Comparison of ENCODE assay signal across 25 cellular contexts in genomic region chr1:185574139-185574835, GRCh38.
A peak's percentile ranks its signal among the peaks of the same experiment; 100 is the strongest.
DNase-seq lines count a peak whose midpoint lies in the region; FAIRE-seq and TF ChIP-seq lines count a peak whose summit lies in the region.
"Had no signal": no experiment of that assay in that cellular context is flagged by ENCODE, and none has a peak within 500 bp of the region (broad histone marks: within the 10 kb centered on the region; RNA-seq: fewer than 3 reads in every experiment).

No MANE protein-coding gene starts in this region.

- H3K4me1 Mint-ChIP-seq in nephron: no peaks in the 10 kb centered on the region
- H3K4me1 Mint-ChIP-seq in activated naive CD4-positive, alpha-beta T cell treated with anti-CD3 and anti-CD28 coated beads for 36 hours (ENCODE audit: low read depth): peaks cover 9% of the 10 kb centered on the region
- H3K4me1 Mint-ChIP-seq: neural crest cell had no signal

- no peak overlapping the region for H3K4me3 Mint-ChIP-seq in nephron
- H3K4me3 Mint-ChIP-seq in activated naive CD4-positive, alpha-beta T cell treated with anti-CD3 and anti-CD28 coated beads for 36 hours: no peak overlapping the region
- H3K4me3 Mint-ChIP-seq: activated CD4-positive, alpha-beta T cell treated with anti-CD3 and anti-CD28 coated beads, Interleukin-2, amount 10 ng/mL, durations not matched to agents 24 days and 14 days; CD8-positive, alpha-beta memory T cell; neural crest cell; stimulated activated naive CD8-positive, alpha-beta T cell treated with anti-CD3 and anti-CD28 coated beads, Interleukin-15, Interleukin-2, amounts not matched to agents 100 ng/mL and 50 ng/mL, for 24 hours had no signal

- H3K9me3 Mint-ChIP-seq in nephron: peaks cover 25% of the 10 kb centered on the region
- H3K9me3 Mint-ChIP-seq in activated naive CD4-positive, alpha-beta T cell treated with anti-CD3 and anti-CD28 coated beads for 36 hours: peaks cover 11% of the 10 kb centered on the region

- no peaks in the 10 kb centered on the region for H3K27me3 Mint-ChIP-seq in nephron (ENCODE audit: low read depth)
- no peaks in the 10 kb centered on the region for H3K27me3 Mint-ChIP-seq in activated naive CD4-positive, alpha-beta T cell treated with anti-CD3 and anti-CD28 coated beads for 36 hours (ENCODE audit: low read depth)
- H3K27me3 Mint-ChIP-seq: activated CD4-positive, alpha-beta T cell treated with anti-CD3 and anti-CD28 coated beads, Interleukin-2, amount 10 ng/mL, durations not matched to agents 24 days and 14 days; CD8-positive, alpha-beta memory T cell; progenitor cell of endocrine pancreas; stimulated activated naive CD8-positive, alpha-beta T cell treated with anti-CD3 and anti-CD28 coated beads, Interleukin-15, Interleukin-2, amounts not matched to agents 100 ng/mL and 50 ng/mL, for 24 hours had no signal

- DNase-seq in Caki2 (ENCODE audit: low read depth) (peak; percentile 71), RCC 7860 (ENCODE audit: low spot score) (peak; percentile 18), epithelial cell of proximal tubule (ENCODE audit: low read depth) (peak; percentile 83), T-helper 2 cell (no peak), cerebellum (ENCODE audit: low spot score) (no peak), GM12891 (ENCODE audit: insufficient read length, low spot score) (no peak)
- DNase-seq in activated naive CD4-positive, alpha-beta T cell treated with anti-CD3 and anti-CD28 coated beads for 36 hours: no peak
- DNase-seq: activated CD4-positive, alpha-beta T cell treated with anti-CD3 and anti-CD28 coated beads, Interleukin-2, amount 10 ng/mL, durations not matched to agents 24 days and 14 days; CD8-positive, alpha-beta memory T cell; dermis blood vessel endothelial cell; DND-41; midbrain; NCI-H1092 treated with DMSO at 0.1 percent for 48 hours; NCI-H524; stimulated activated CD4-positive, alpha-beta T cell treated with anti-CD3 and anti-CD28 coated beads, Interleukin-2, amount 100 ng/mL, for 48 hours; tibial artery had no signal

- peak overlapping the region; percentile 1 to 94 (median 10) for H3K27ac Mint-ChIP-seq in nephron
- H3K27ac Mint-ChIP-seq in activated naive CD4-positive, alpha-beta T cell treated with anti-CD3 and anti-CD28 coated beads for 36 hours: no peak overlapping the region
- H3K27ac Mint-ChIP-seq: activated CD4-positive, alpha-beta T cell treated with anti-CD3 and anti-CD28 coated beads, Interleukin-2, amount 10 ng/mL, durations not matched to agents 24 days and 14 days; activated T-helper 2 cell treated with anti-CD3 and anti-CD28 coated beads, Interferon-gamma antibody, Interleukin-2, Interleukin-4, amounts not matched to agents 10 μg/mL and 5 μg/mL and 100 μg/mL, durations not matched to agents 14 hours and 24 hours and 36 hours; progenitor cell of endocrine pancreas; stimulated activated naive CD8-positive, alpha-beta T cell treated with anti-CD3 and anti-CD28 coated beads, Interleukin-15, Interleukin-2, amounts not matched to agents 100 ng/mL and 50 ng/mL, for 24 hours had no signal

- H3K36me3 Mint-ChIP-seq in nephron (ENCODE audit: low read depth): no peaks in the 10 kb centered on the region
- peaks cover 2% of the 10 kb centered on the region for H3K36me3 Mint-ChIP-seq in activated naive CD4-positive, alpha-beta T cell treated with anti-CD3 and anti-CD28 coated beads for 36 hours (ENCODE audit: low read depth)

- intact Hi-C loops in activated naive CD4-positive, alpha-beta T cell treated with anti-CD3 and anti-CD28 coated beads for 36 hours (cut with micrococcal nuclease): no loop called here

- no peak for FAIRE-seq in RCC 7860 (lab: Jason Lieb, UNC)
- FAIRE-seq in GM12891 (lab: Jason Lieb, UNC): no peak
- FAIRE-seq: TTC549 had no signal

- TF ChIP-seq CTCF in epithelial cell of proximal tubule (conservative IDR thresholded peaks at IDR 0.05; ENCODE audit: low read depth, low read length): no peak
- no peak for TF ChIP-seq CTCF in nephron (IDR thresholded peaks at IDR 0.05; ENCODE audit: unreplicated experiment in 3 of 3)

- no peak for TF ChIP-seq POLR2A in GM12891 (IDR thresholded peaks at IDR 0.05; ENCODE audit: low read depth, low read length)

- in situ Hi-C loops in Caki2 (cut with HindIII; ENCODE audit: low pct_unique_long_range_greater_than_20kb, low sequenced_read_pairs): no loop called here

- H3K4me3 ChIP-seq in epithelial cell of proximal tubule (ENCODE audit: low read depth, low read length): no peak overlapping the region
- H3K4me3 ChIP-seq: breast epithelium, gastroesophageal sphincter, skin epidermis, tibial artery had no signal

- CTCF ChIA-PET in activated naive CD4-positive, alpha-beta T cell treated with anti-CD3 and anti-CD28 coated beads for 36 hours (lab: Charles Lee): interaction anchor here (2.0 kb wide), 1 partner anchor 21 kb away, joined by 8 read pairs; no protein-coding TSS in a partner anchor

TF ChIP-seq in GM12891, 5 proteins besides CTCF, POLR2A, EP300 and RAD21:
- no peak for TF ChIP-seq SPI1 (IDR thresholded peaks at IDR 0.05; ENCODE audit: low read depth, low read length)
- TF ChIP-seq PAX5 (IDR thresholded peaks at IDR 0.05; ENCODE audit: insufficient read depth, low read length, severe bottlenecking): no peak
- no peak for TF ChIP-seq POLR2AphosphoS5 (IDR thresholded peaks at IDR 0.05; ENCODE audit: low read depth, low read length)
- no peak for TF ChIP-seq TAF1 (IDR thresholded peaks at IDR 0.05; ENCODE audit: low read depth, low read length)
- TF ChIP-seq POU2F2 (IDR thresholded peaks at IDR 0.05; ENCODE audit: low read depth, low read length): no peak

Comparison
In these comparisons a context has a peak if more than half of its experiments do, and no peak if none do; other contexts are left out.
1. DNase-seq: peak in Caki2 (single experiment), RCC 7860 (single experiment) and epithelial cell of proximal tubule (single experiment); none in activated naive CD4-positive, alpha-beta T cell treated with anti-CD3 and anti-CD28 coated beads for 36 hours (single experiment), T-helper 2 cell (0 of 5), cerebellum (single experiment) and GM12891 (single experiment).